12 cellular contexts compared by ENCODE assay signal in the genomic region with DNA sequence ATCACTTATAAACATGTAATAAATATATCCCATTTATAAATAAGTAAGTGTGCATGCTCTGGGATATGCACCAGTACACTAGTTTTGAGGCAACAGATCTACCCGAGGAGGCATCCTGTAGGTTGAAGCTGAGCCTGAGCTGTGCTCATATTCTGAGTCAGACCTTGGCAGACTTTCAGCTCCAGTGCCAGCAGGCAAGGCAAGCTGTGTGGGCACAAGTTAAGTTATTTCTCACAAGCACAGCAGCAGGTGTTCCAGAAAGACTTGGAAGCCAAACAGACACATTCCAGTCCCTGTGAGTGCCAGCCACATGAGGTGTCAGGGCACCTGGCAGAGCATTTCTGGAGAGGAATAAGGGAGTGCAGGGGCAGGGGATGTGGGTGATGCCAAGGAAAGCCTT. TPM values are rescaled to one million over a fixed set of nuclear protein-coding genes. Genes with fewer than 3 reads are reported as not detected.
DNase-seq lines count a peak whose midpoint lies in the region; ATAC-seq and TF ChIP-seq lines count a peak whose summit lies in the region.
"Had no signal": no experiment of that assay in that cellular context is flagged by ENCODE, and none has a peak within 500 bp of the region (broad histone marks: within the 10 kb centered on the region; RNA-seq: fewer than 3 reads in every experiment).

No MANE protein-coding gene starts in this region.

- no peaks in the 10 kb centered on the region for H3K36me3 ChIP-seq in prostate gland
- H3K36me3 ChIP-seq: SJCRH30 had no signal

- H3K9me3 ChIP-seq in prostate gland, result no peaks in the 10 kb centered on the region
- H3K9me3 ChIP-seq: SJCRH30 had no signal

- no peak overlapping the region for H3K27ac ChIP-seq in prostate gland
- H3K27ac ChIP-seq: SJCRH30 had no signal

- no peak for ATAC-seq in HG03571 (IDR thresholded peaks at IDR 0.05; ENCODE audit: unreplicated experiment)

- peak; percentile 89 for DNase-seq in H4 (ENCODE audit: low spot score)
- peak; percentile 89 for DNase-seq in NCI-H2196 (lab: John Stamatoyannopoulos, UW; ENCODE audit: unreplicated experiment)
- peak; percentile 71 for DNase-seq in epithelial cell of esophagus (ENCODE audit: low read depth)
- peak; percentile 92 for DNase-seq in prostate gland (ENCODE audit: low spot score)
- no peak for DNase-seq in GDM1 (lab: John Stamatoyannopoulos, UW)
- DNase-seq in osteocyte (ENCODE audit: extremely low spot score, unreplicated experiment), result no peak
- DNase-seq: activated T-cell treated with anti-CD3 and anti-CD28 coated beads, Interleukin-2, amount 50 U/mL, for 4 hours; effector memory CD4-positive, alpha-beta T cell had no signal

- H3K36me3 Mint-ChIP-seq in osteocyte (ENCODE audit: unreplicated experiment), result no peaks in the 10 kb centered on the region

- no peak for TF ChIP-seq CTCF in epithelial cell of esophagus (IDR thresholded peaks at IDR 0.05; ENCODE audit: insufficient read depth, low read depth, low read length, missing control alignments)
- no peak for TF ChIP-seq CTCF in prostate gland (IDR thresholded peaks at IDR 0.05)
- no peak for TF ChIP-seq CTCF in osteocyte (IDR thresholded peaks at IDR 0.05)

- H3K27me3 Mint-ChIP-seq in osteocyte (ENCODE audit: unreplicated experiment), result no peaks in the 10 kb centered on the region

- TF ChIP-seq POLR2A in prostate gland (IDR thresholded peaks at IDR 0.05), result no peak

- no peak overlapping the region for H3K27ac Mint-ChIP-seq in osteocyte (ENCODE audit: unreplicated experiment)

- no peaks in the 10 kb centered on the region for H3K4me1 Mint-ChIP-seq in osteocyte (ENCODE audit: unreplicated experiment)

- no peaks in the 10 kb centered on the region for H3K27me3 ChIP-seq in prostate gland (replicated peaks; ENCODE audit: insufficient read depth)
- H3K27me3 ChIP-seq: SJCRH30 had no signal

- intact Hi-C loops in prostate gland (cut with DNase I), result no loop called here

- H3K4me3 ChIP-seq in epithelial cell of esophagus (ENCODE audit: low read length), result no peak overlapping the region
- no peak overlapping the region for H3K4me3 ChIP-seq in prostate gland
- H3K4me3 ChIP-seq: SJCRH30 had no signal

- WGBS in prostate gland, result 16% methylated on average over 1 of the region's 1 CpG

- H3K9me3 Mint-ChIP-seq in osteocyte (ENCODE audit: unreplicated experiment), result no peaks in the 10 kb centered on the region
- H3K9me3 Mint-ChIP-seq: activated T-cell treated with anti-CD3 and anti-CD28 coated beads, Interleukin-2, amount 50 U/mL, for 4 hours had no signal

- no peak overlapping the region for H3K4me3 Mint-ChIP-seq in osteocyte (ENCODE audit: unreplicated experiment)
- H3K4me3 Mint-ChIP-seq: activated T-cell treated with anti-CD3 and anti-CD28 coated beads, Interleukin-2, amount 50 U/mL, for 4 hours had no signal

- H3K4me1 ChIP-seq in prostate gland (replicated peaks), result no peaks in the 10 kb centered on the region
- H3K4me1 ChIP-seq: SJCRH30 had no signal

RNA-seq across cellular contexts. Expression of a gene that starts 1.3 kb away (rescaled TPM):
- total RNA-seq in H4 (2014; rRNA removed; shearing (Covaris generic)), result 0.10 and 0.68 TPM in 2 replicates
- under 1 TPM; 0.23 TPM for total RNA-seq in prostate gland
- total RNA-seq in osteocyte, result not detected in 2 replicates
- total RNA-seq: activated T-cell treated with anti-CD3 and anti-CD28 coated beads, Interleukin-2, amount 50 U/mL, for 4 hours; HT-29; mononuclear cell; SJCRH30 had no signal

Comparison
In these comparisons a context has a peak if more than half of its experiments do, and no peak if none do; other contexts are left out.
1. DNase-seq: peak in H4 (single experiment), NCI-H2196 (single experiment), epithelial cell of esophagus (single experiment) and prostate gland (single experiment); none in GDM1 (single experiment) and osteocyte (single experiment).